Comparison of ENCODE assay signal across 8 cellular contexts in the genomic region with DNA sequence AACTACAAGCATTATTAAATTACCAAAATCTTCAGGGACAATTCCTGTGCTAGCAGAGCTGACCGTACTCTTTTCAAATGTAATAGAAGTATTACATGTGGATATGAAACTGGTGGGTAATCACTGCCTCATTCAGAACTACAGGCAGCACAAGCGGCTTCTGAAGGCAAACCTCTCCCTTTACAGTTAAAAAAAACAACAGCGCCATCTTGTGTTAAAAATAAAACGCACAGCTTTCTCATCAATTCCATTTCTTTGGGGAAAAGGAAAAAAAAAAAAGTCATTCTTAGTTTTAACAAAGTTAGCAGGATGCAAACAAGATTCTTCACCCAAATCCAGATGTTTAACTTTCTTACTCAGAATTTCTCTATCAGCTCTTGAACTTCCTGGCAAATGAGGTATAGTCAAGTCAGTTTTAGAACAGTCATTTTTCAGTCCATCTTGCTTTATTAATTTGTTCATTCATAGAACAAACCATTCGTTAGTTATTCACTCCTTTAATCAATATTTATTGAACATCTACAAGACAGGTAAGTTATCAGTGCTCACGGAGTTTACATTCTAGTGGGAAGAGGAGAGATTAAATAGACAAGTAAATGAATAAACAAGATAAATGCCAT.
DNase-seq lines count a peak whose midpoint lies in the region; ATAC-seq and TF ChIP-seq lines count a peak whose summit lies in the region.
"Had no signal": no experiment of that assay in that cellular context is flagged by ENCODE, and none has a peak within 500 bp of the region (broad histone marks: within the 10 kb centered on the region; RNA-seq: fewer than 3 reads in every experiment).

No MANE protein-coding gene starts in this region.

- no peak overlapping the region for H3K4me3 Mint-ChIP-seq in osteocyte (ENCODE audit: unreplicated experiment)
- H3K4me3 Mint-ChIP-seq: activated naive CD4-positive, alpha-beta T cell treated with anti-CD3 and anti-CD28 coated beads, Interleukin-2, amount 50 U/mL, for 24 hours had no signal

- no peak overlapping the region for H3K27ac Mint-ChIP-seq in osteocyte (ENCODE audit: unreplicated experiment)
- H3K27ac Mint-ChIP-seq: activated naive CD4-positive, alpha-beta T cell treated with anti-CD3 and anti-CD28 coated beads, Interleukin-2, amount 50 U/mL, for 24 hours had no signal

- no peaks in the 10 kb centered on the region for H3K36me3 Mint-ChIP-seq in osteocyte (ENCODE audit: unreplicated experiment)
- H3K36me3 Mint-ChIP-seq: activated naive CD4-positive, alpha-beta T cell treated with anti-CD3 and anti-CD28 coated beads, Interleukin-2, amount 50 U/mL, for 24 hours had no signal

- H3K9me3 Mint-ChIP-seq in osteocyte (ENCODE audit: unreplicated experiment), result no peaks in the 10 kb centered on the region
- H3K9me3 Mint-ChIP-seq: activated naive CD4-positive, alpha-beta T cell treated with anti-CD3 and anti-CD28 coated beads, Interleukin-2, amount 50 U/mL, for 24 hours had no signal

- no peak overlapping the region for H3K4me3 ChIP-seq in fibroblast of mammary gland (ENCODE audit: control insufficient read depth, low read depth, low read length)

- peaks cover 42% of the 10 kb centered on the region for H3K27me3 Mint-ChIP-seq in osteocyte (ENCODE audit: unreplicated experiment)

- DNase-seq in GM10266 (ENCODE audit: extremely low spot score) (peak; percentile 8), RPMI8226 (peak; percentile 57), fibroblast of mammary gland (ENCODE audit: low read depth) (peak; percentile 43), osteocyte (ENCODE audit: extremely low spot score, unreplicated experiment) (no peak), mesenteric fat pad (ENCODE audit: low spot score) (no peak)

- H3K4me1 Mint-ChIP-seq in osteocyte (ENCODE audit: unreplicated experiment), result no peaks in the 10 kb centered on the region
- H3K4me1 Mint-ChIP-seq: activated naive CD4-positive, alpha-beta T cell treated with anti-CD3 and anti-CD28 coated beads, Interleukin-2, amount 50 U/mL, for 24 hours had no signal

- peak; percentile 78 for ATAC-seq in GM21515 (IDR thresholded peaks at IDR 0.05; ENCODE audit: unreplicated experiment)

- peak; percentile 48 for TF ChIP-seq CTCF in GM10266 (IDR thresholded peaks at IDR 0.05; ENCODE audit: control insufficient read depth, insufficient read depth, low read depth, missing control alignments)
- TF ChIP-seq CTCF in LNCAP (IDR thresholded peaks at IDR 0.05), result peak; percentile 75
- TF ChIP-seq CTCF in fibroblast of mammary gland (conservative IDR thresholded peaks at IDR 0.05; ENCODE audit: control insufficient read depth, insufficient read depth, low read depth, low read length), result peak; percentile 52
- TF ChIP-seq CTCF in osteocyte (IDR thresholded peaks at IDR 0.05), result peak; percentile 77

Comparison
In these comparisons a context has a peak if more than half of its experiments do, and no peak if none do; other contexts are left out.
1. DNase-seq: peak in GM10266 (single experiment), RPMI8226 (single experiment) and fibroblast of mammary gland (single experiment); none in osteocyte (single experiment) and mesenteric fat pad (single experiment).
2. Peak in every context shown above with its lines, with median percentiles within 50 percentile points of each other: CTCF ChIP-seq.